15 cellular contexts compared by ENCODE assay signal in genomic region chr2:234528410-234529150, GRCh38.
"Had no signal": no experiment of that assay in that cellular context is flagged by ENCODE, and none has a peak within 500 bp of the region (broad histone marks: within the 10 kb centered on the region; RNA-seq: fewer than 3 reads in every experiment).

No MANE protein-coding gene starts in this region.

- H3K27ac ChIP-seq: coronary artery, epithelial cell of prostate, hepatocyte, ovary, suprapubic skin, VCaP had no signal

- H3K9me3 ChIP-seq: ovary had no signal

- H2AFZ ChIP-seq: hepatocyte had no signal

- H3K4me1 ChIP-seq: suprapubic skin had no signal

- H3K4me3 ChIP-seq: coronary artery, hepatocyte, ovary, suprapubic skin had no signal

- H3K4me2 ChIP-seq: hepatocyte had no signal

- ATAC-seq: activated CD8-positive, alpha-beta T cell treated with anti-CD3 and anti-CD28 coated beads, Interleukin-2, amount 10 ng/mL, durations not matched to agents 7 days and 5 days; stimulated activated naive CD8-positive, alpha-beta T cell treated with anti-CD3 and anti-CD28 coated beads, Interleukin-15, Interleukin-2, amounts not matched to agents 100 U/mL and 50 U/mL, for 24 hours had no signal

- H3K79me2 ChIP-seq: hepatocyte had no signal

- DNase-seq: activated CD4-positive, alpha-beta T cell treated with anti-CD3 and anti-CD28 coated beads for 4 hours; activated CD8-positive, alpha-beta T cell treated with anti-CD3 and anti-CD28 coated beads, Interleukin-2, amount 10 ng/mL, durations not matched to agents 7 days and 5 days; activated naive CD4-positive, alpha-beta T cell treated with anti-CD3 and anti-CD28 coated beads for 36 hours; effector CD4-positive, alpha-beta T cell; kidney glomerular epithelial cell; ovary; stimulated activated CD4-positive, alpha-beta T cell treated with anti-CD3 and anti-CD28 coated beads, Interleukin-4, amount 100 ng/mL, for 1 hour; stimulated activated CD8-positive, alpha-beta memory T cell treated with anti-CD3 and anti-CD28 coated beads, Interleukin-4, amount 100 ng/mL, for 48 hours; stimulated activated naive CD8-positive, alpha-beta T cell treated with anti-CD3 and anti-CD28 coated beads, Interleukin-15, Interleukin-2, amounts not matched to agents 100 U/mL and 50 U/mL, for 24 hours; T1000 had no signal

- H3K36me3 ChIP-seq: ovary, suprapubic skin had no signal

- H3K27me3 ChIP-seq: hepatocyte, ovary had no signal
